Comparison of ENCODE assay signal across 12 cellular contexts in genomic region chr14:76227450-76228050, GRCh38.
DNase-seq lines count a peak whose midpoint lies in the region; ATAC-seq and TF ChIP-seq lines count a peak whose summit lies in the region.
"Had no signal": no experiment of that assay in that cellular context is flagged by ENCODE, and none has a peak within 500 bp of the region (broad histone marks: within the 10 kb centered on the region; RNA-seq: fewer than 3 reads in every experiment).

No MANE protein-coding gene starts in this region.

- H3K4me1 Mint-ChIP-seq in HFFc6 (ENCODE audit: low read depth), result peaks cover 16% of the 10 kb centered on the region
- no peaks in the 10 kb centered on the region for H3K4me1 Mint-ChIP-seq in activated naive CD4-positive, alpha-beta T cell treated with anti-CD3 and anti-CD28 coated beads for 36 hours (ENCODE audit: low read depth)

- no peaks in the 10 kb centered on the region for H3K27me3 ChIP-seq in RWPE2 (ENCODE audit: insufficient read depth, poor library complexity, severe bottlenecking)

- H3K4me3 Mint-ChIP-seq in HFFc6, result no peak overlapping the region
- H3K4me3 Mint-ChIP-seq in activated naive CD4-positive, alpha-beta T cell treated with anti-CD3 and anti-CD28 coated beads for 36 hours, result no peak overlapping the region
- H3K4me3 Mint-ChIP-seq: CD4-positive, alpha-beta T cell had no signal

- H3K4me1 ChIP-seq in RWPE2 (ENCODE audit: insufficient read depth, poor library complexity, severe bottlenecking), result peaks cover 6% of the 10 kb centered on the region

- H3K36me3 ChIP-seq in RWPE2 (ENCODE audit: low read depth), result no peaks in the 10 kb centered on the region

- peak; percentile 96 for ATAC-seq in RWPE2 (ENCODE audit: low read depth)
- ATAC-seq: mucosa of descending colon had no signal

- no peaks in the 10 kb centered on the region; the same call in 1 of the 2 replicates for H3K9me3 Mint-ChIP-seq in HFFc6
- H3K9me3 Mint-ChIP-seq in activated naive CD4-positive, alpha-beta T cell treated with anti-CD3 and anti-CD28 coated beads for 36 hours, result peaks cover 4% of the 10 kb centered on the region

- no peak overlapping the region for H3K27ac Mint-ChIP-seq in HFFc6
- H3K27ac Mint-ChIP-seq in activated naive CD4-positive, alpha-beta T cell treated with anti-CD3 and anti-CD28 coated beads for 36 hours, result no peak overlapping the region
- H3K27ac Mint-ChIP-seq: CD4-positive, alpha-beta T cell; progenitor cell of endocrine pancreas had no signal

- intact Hi-C loops in activated naive CD4-positive, alpha-beta T cell treated with anti-CD3 and anti-CD28 coated beads for 36 hours (cut with micrococcal nuclease), result no loop called here

- no peak overlapping the region for H3K4me3 ChIP-seq in AG10803 (ENCODE audit: low read length)
- no peak overlapping the region for H3K4me3 ChIP-seq in RWPE2 (ENCODE audit: severe bottlenecking)
- H3K4me3 ChIP-seq in fibroblast of the aortic adventitia (ENCODE audit: low read depth, low read length), result no peak overlapping the region
- H3K4me3 ChIP-seq: mucosa of descending colon had no signal

- CTCF ChIA-PET in activated naive CD4-positive, alpha-beta T cell treated with anti-CD3 and anti-CD28 coated beads for 36 hours (lab: Charles Lee), result no interaction called here

- H3K27ac ChIP-seq in RWPE2 (ENCODE audit: poor library complexity, severe bottlenecking), result no peak overlapping the region

- DNase-seq in AG10803 (ENCODE audit: low read depth), result peak; percentile 75
- peak; percentile 56 for DNase-seq in HFFc6
- no peak for DNase-seq in RWPE2 (ENCODE audit: low spot score)
- peak; percentile 58 for DNase-seq in fibroblast of the aortic adventitia (ENCODE audit: low read depth)
- DNase-seq in activated CD8-positive, alpha-beta memory T cell treated with anti-CD3 and anti-CD28 coated beads for 24 hours, result no peak
- DNase-seq in activated naive CD4-positive, alpha-beta T cell treated with anti-CD3 and anti-CD28 coated beads for 36 hours, result no peak
- DNase-seq in HUDEP-2 (lab: John Stamatoyannopoulos, UW; ENCODE audit: unreplicated experiment in 76 of 76), result no peak
- DNase-seq in OCI-M2 (lab: John Stamatoyannopoulos, UW; ENCODE audit: unreplicated experiment), result no peak
- DNase-seq: CD4-positive, alpha-beta T cell; mucosa of descending colon; stimulated activated naive CD4-positive, alpha-beta T cell had no signal

- H3K36me3 Mint-ChIP-seq in HFFc6 (ENCODE audit: low read depth), result peaks cover 9% of the 10 kb centered on the region; the same call in 1 of the 2 replicates
- no peaks in the 10 kb centered on the region for H3K36me3 Mint-ChIP-seq in activated naive CD4-positive, alpha-beta T cell treated with anti-CD3 and anti-CD28 coated beads for 36 hours (ENCODE audit: low read depth)

- no peak for TF ChIP-seq CTCF in AG10803 (conservative IDR thresholded peaks at IDR 0.05; ENCODE audit: low read length)
- no peak for TF ChIP-seq CTCF in HFFc6 (IDR thresholded peaks at IDR 0.05)
- no peak for TF ChIP-seq CTCF in RWPE2 (IDR thresholded peaks at IDR 0.05; ENCODE audit: poor library complexity, severe bottlenecking)
- TF ChIP-seq CTCF in fibroblast of the aortic adventitia (IDR thresholded peaks at IDR 0.05; ENCODE audit: insufficient read depth, low read length), result no peak

- peaks cover 2% of the 10 kb centered on the region; the same call in 1 of the 2 replicates for H3K27me3 Mint-ChIP-seq in HFFc6 (ENCODE audit: insufficient read depth)
- no peaks in the 10 kb centered on the region for H3K27me3 Mint-ChIP-seq in activated naive CD4-positive, alpha-beta T cell treated with anti-CD3 and anti-CD28 coated beads for 36 hours (ENCODE audit: low read depth)
- H3K27me3 Mint-ChIP-seq: CD4-positive, alpha-beta T cell; progenitor cell of endocrine pancreas had no signal

- H3K9me3 ChIP-seq in RWPE2 (ENCODE audit: severe bottlenecking), result no peaks in the 10 kb centered on the region
- H3K9me3 ChIP-seq: mucosa of descending colon had no signal

Comparison
In these comparisons a context has a peak if more than half of its experiments do, and no peak if none do; other contexts are left out.
1. DNase-seq: peak in AG10803 (single experiment), HFFc6 (single experiment) and fibroblast of the aortic adventitia (single experiment); none in RWPE2 (single experiment), activated CD8-positive, alpha-beta memory T cell treated with anti-CD3 and anti-CD28 coated beads for 24 hours (single experiment), activated naive CD4-positive, alpha-beta T cell treated with anti-CD3 and anti-CD28 coated beads for 36 hours (single experiment), HUDEP-2 (0 of 76) and OCI-M2 (single experiment).